ENCODE assay signal across 21 cellular contexts in genomic region chr15:41564960-41565502, GRCh38. TPM values are rescaled to one million over a fixed set of nuclear protein-coding genes. Genes with fewer than 3 reads are reported as not detected.
DNase-seq lines count a peak whose midpoint lies in the region; ATAC-seq and TF ChIP-seq lines count a peak whose summit lies in the region.
"Had no signal": no experiment of that assay in that cellular context is flagged by ENCODE, and none has a peak within 500 bp of the region (broad histone marks: within the 10 kb centered on the region; RNA-seq: fewer than 3 reads in every experiment).

No MANE protein-coding gene starts in this region.

- H3K27me3 ChIP-seq in HUES6 (ENCODE audit: control insufficient read depth, insufficient read depth, low read length), result no peaks in the 10 kb centered on the region; the same call in 1 of the 2 replicates
- peaks cover 11% of the 10 kb centered on the region for H3K27me3 ChIP-seq in iPS-18a (ENCODE audit: control insufficient read depth, insufficient read depth, low read length)
- H3K27me3 ChIP-seq in trophoblast cell (ENCODE audit: insufficient read depth, low read length), result no peaks in the 10 kb centered on the region
- H3K27me3 ChIP-seq: SJCRH30 had no signal

- H4K8ac ChIP-seq in trophoblast cell (ENCODE audit: low read depth, low read length), result no peak overlapping the region

- H3K4me1 ChIP-seq in HUES6 (ENCODE audit: control insufficient read depth, insufficient read depth, low read length) (peaks cover 90% of the 10 kb centered on the region), iPS-18a (ENCODE audit: control insufficient read depth, low read depth, low read length) (peaks cover 79% of the 10 kb centered on the region), trophoblast cell (ENCODE audit: control insufficient read depth in 1 of 2, insufficient read depth in 2 of 2, low read length in 2 of 2) (peaks cover 55 to 62% of the 10 kb centered on the region in 2 experiments)
- H3K4me1 ChIP-seq: psoas muscle had no signal

- H3K9ac ChIP-seq in HUES6 (ENCODE audit: low read length) (peak overlapping the region; percentile 55), iPS-18a (ENCODE audit: low read length) (no peak overlapping the region), trophoblast cell (ENCODE audit: low read length) (no peak overlapping the region)

- H3K9me3 Mint-ChIP-seq in WTC11, result no peaks in the 10 kb centered on the region
- H3K9me3 Mint-ChIP-seq: activated CD4-positive, alpha-beta T cell treated with anti-CD3 and anti-CD28 coated beads, Interleukin-2, amount 10 ng/mL, durations not matched to agents 24 days and 14 days; activated naive CD4-positive, alpha-beta T cell treated with anti-CD3 and anti-CD28 coated beads, Interleukin-2, amount 50 U/mL, for 24 hours; activated T-helper 1 cell treated with anti-CD3 and anti-CD28 coated beads, Interleukin-12 subunit alpha, Interleukin-12 subunit beta, Interleukin-2, Interleukin-4 antibody, amounts not matched to agents 30 ng/mL and 10 ng/mL and 1 ng/mL, durations not matched to agents 14 hours and 24 hours and 36 hours; memory B cell; natural killer cell treated with Interleukin-12 subunit alpha and Interleukin-12 subunit beta and Interleukin-15 and Interleukin-18, amount 100 ng/mL, for 72 hours; stimulated activated naive B cell treated with anti-CD40 and anti-IgM and Interleukin-4, amounts not matched to agents 10 μg/mL and 1 μg/mL and 100 μg/mL, for 72 hours had no signal

- ATAC-seq in WTC11 (no peak), HG03457 (IDR thresholded peaks at IDR 0.05; ENCODE audit: unreplicated experiment) (no peak)
- ATAC-seq: activated CD8-positive, alpha-beta memory T cell treated with anti-CD3 and anti-CD28 coated beads, Interleukin-2, amount 10 ng/mL, durations not matched to agents 7 days and 5 days; psoas muscle had no signal

- no peak overlapping the region for H2AFZ ChIP-seq in trophoblast cell (ENCODE audit: insufficient read depth, low read length, poor library complexity)

- peaks cover 13% of the 10 kb centered on the region for H3K79me2 ChIP-seq in trophoblast cell (ENCODE audit: control insufficient read depth, insufficient read depth, low read length, poor library complexity)

- no peak overlapping the region for H3K23ac ChIP-seq in trophoblast cell (ENCODE audit: low read length)

- peak overlapping the region; percentile 0 for H2BK12ac ChIP-seq in trophoblast cell (ENCODE audit: low read length)

- peaks cover 96% of the 10 kb centered on the region for H3K4me1 Mint-ChIP-seq in WTC11
- H3K4me1 Mint-ChIP-seq: activated CD4-positive, alpha-beta T cell treated with anti-CD3 and anti-CD28 coated beads, Interleukin-2, amount 10 ng/mL, durations not matched to agents 24 days and 14 days; activated CD8-positive, alpha-beta memory T cell treated with anti-CD3 and anti-CD28 coated beads, Interleukin-2, amount 10 ng/mL, durations not matched to agents 7 days and 5 days; activated naive CD4-positive, alpha-beta T cell treated with anti-CD3 and anti-CD28 coated beads, Interleukin-2, amount 50 U/mL, for 24 hours; memory B cell had no signal

- H3K36me3 ChIP-seq in HUES6 (ENCODE audit: control insufficient read depth, insufficient read depth, low read length), result peaks cover 30% of the 10 kb centered on the region
- peaks cover 7% of the 10 kb centered on the region for H3K36me3 ChIP-seq in iPS-18a (ENCODE audit: control insufficient read depth, low read depth, low read length)
- peaks cover 53 to 65% of the 10 kb centered on the region in 2 experiments for H3K36me3 ChIP-seq in trophoblast cell (ENCODE audit: control insufficient read depth in 1 of 2, insufficient read depth in 2 of 2, low read length in 2 of 2)
- H3K36me3 ChIP-seq: SJCRH30 had no signal

- H3K27ac ChIP-seq in HUES6 (ENCODE audit: low read depth, low read length), result peak overlapping the region; percentile 59; the same call in 1 of the 2 replicates
- peak overlapping the region; percentile 40 for H3K27ac ChIP-seq in iPS-18a (ENCODE audit: low read length)
- H3K27ac ChIP-seq in trophoblast cell (ENCODE audit: low read depth, low read length), result peak overlapping the region; percentile 20
- H3K27ac ChIP-seq: psoas muscle, SJCRH30 had no signal

- no peak overlapping the region for H2AK5ac ChIP-seq in trophoblast cell (ENCODE audit: low read length)

- peak overlapping the region; percentile 32 for H3K4me3 Mint-ChIP-seq in WTC11
- H3K4me3 Mint-ChIP-seq: activated CD4-positive, alpha-beta T cell treated with anti-CD3 and anti-CD28 coated beads, Interleukin-2, amount 10 ng/mL, durations not matched to agents 24 days and 14 days; activated CD8-positive, alpha-beta memory T cell treated with anti-CD3 and anti-CD28 coated beads, Interleukin-2, amount 10 ng/mL, durations not matched to agents 7 days and 5 days; activated naive CD4-positive, alpha-beta T cell treated with anti-CD3 and anti-CD28 coated beads, Interleukin-2, amount 50 U/mL, for 24 hours; activated T-helper 1 cell treated with anti-CD3 and anti-CD28 coated beads, Interleukin-12 subunit alpha, Interleukin-12 subunit beta, Interleukin-2, Interleukin-4 antibody, amounts not matched to agents 30 ng/mL and 10 ng/mL and 1 ng/mL, durations not matched to agents 14 hours and 24 hours and 36 hours; CD14-positive monocyte; memory B cell; natural killer cell treated with Interleukin-12 subunit alpha and Interleukin-12 subunit beta and Interleukin-15 and Interleukin-18, amount 100 ng/mL, for 72 hours; stimulated activated naive B cell treated with anti-CD40 and anti-IgM and Interleukin-4, amounts not matched to agents 10 μg/mL and 1 μg/mL and 100 μg/mL, for 72 hours had no signal

- H3K18ac ChIP-seq in trophoblast cell (ENCODE audit: low read length), result peak overlapping the region; percentile 47

- H4K12ac ChIP-seq in trophoblast cell (ENCODE audit: low read depth, low read length), result no peak overlapping the region

- H2BK5ac ChIP-seq in trophoblast cell (ENCODE audit: low read depth, low read length, poor library complexity), result peak overlapping the region; percentile 2

- peak overlapping the region; percentile 12 for H3K14ac ChIP-seq in trophoblast cell (ENCODE audit: low read length)

- H4K91ac ChIP-seq in trophoblast cell (ENCODE audit: low read depth, low read length), result peak overlapping the region; percentile 12

- no peak overlapping the region for H2BK120ac ChIP-seq in trophoblast cell (ENCODE audit: insufficient read depth, low read length, poor library complexity)

- H3K27me3 Mint-ChIP-seq in WTC11 (ENCODE audit: low read depth), result no peaks in the 10 kb centered on the region

- H3K36me3 Mint-ChIP-seq in WTC11, result peaks cover 17% of the 10 kb centered on the region
- H3K36me3 Mint-ChIP-seq: activated CD8-positive, alpha-beta memory T cell treated with anti-CD3 and anti-CD28 coated beads, Interleukin-2, amount 10 ng/mL, durations not matched to agents 7 days and 5 days; activated naive CD4-positive, alpha-beta T cell treated with anti-CD3 and anti-CD28 coated beads, Interleukin-2, amount 50 U/mL, for 24 hours; memory B cell; natural killer cell treated with Interleukin-12 subunit alpha and Interleukin-12 subunit beta and Interleukin-15 and Interleukin-18, amount 100 ng/mL, for 72 hours; stimulated activated naive B cell treated with anti-CD40 and anti-IgM and Interleukin-4, amounts not matched to agents 10 μg/mL and 1 μg/mL and 100 μg/mL, for 72 hours had no signal

- H3K9me3 ChIP-seq in HUES6 (ENCODE audit: control insufficient read depth, insufficient read depth, low read depth, low read length) (no peaks in the 10 kb centered on the region), iPS-18a (ENCODE audit: control insufficient read depth, low read depth, low read length) (no peaks in the 10 kb centered on the region), trophoblast cell (ENCODE audit: insufficient read depth, low read depth, low read length) (no peaks in the 10 kb centered on the region)
- H3K9me3 ChIP-seq: psoas muscle, SJCRH30 had no signal

- WGBS in trophoblast cell (ENCODE audit: extremely low coverage, insufficient coverage, insufficient read length), result no CpG with 5 or more reads among the region's 8 CpGs

- TF ChIP-seq CTCF in WTC11 (IDR thresholded peaks at IDR 0.05), result no peak

- peaks cover 32% of the 10 kb centered on the region for H3K79me1 ChIP-seq in trophoblast cell (ENCODE audit: low read length)

- DNase-seq in WTC11 (ENCODE audit: low spot score) (no peak), trophoblast cell (no peak), mucosa of gallbladder (ENCODE audit: low spot score) (no peak), DMS53 treated with DMSO at 0.1 percent for 48 hours (lab: John Stamatoyannopoulos, UW; ENCODE audit: unreplicated experiment) (no peak), kidney tubule cell (ENCODE audit: low spot score) (no peak)
- DNase-seq: activated CD4-positive, alpha-beta T cell treated with anti-CD3 and anti-CD28 coated beads, Interleukin-2, amount 10 ng/mL, durations not matched to agents 24 days and 14 days; activated CD8-positive, alpha-beta memory T cell treated with anti-CD3 and anti-CD28 coated beads, Interleukin-2, amount 10 ng/mL, durations not matched to agents 7 days and 5 days; GDM1; NCI-H1105 treated with DMSO at 0.1 percent for 48 hours; psoas muscle; stimulated activated naive B cell treated with anti-CD40 and anti-IgM and Interleukin-4, amounts not matched to agents 10 μg/mL and 1 μg/mL and 100 μg/mL, for 72 hours; T-helper 1 cell had no signal

- peak overlapping the region; percentile 25; the same call in 1 of the 2 replicates for H3K4me3 ChIP-seq in HUES6 (ENCODE audit: low read depth, low read length)
- H3K4me3 ChIP-seq in iPS-18a (ENCODE audit: low read length), result peak overlapping the region; percentile 5
- H3K4me3 ChIP-seq in trophoblast cell (ENCODE audit: low read depth, low read length), result no peak overlapping the region
- H3K4me3 ChIP-seq: psoas muscle, SJCRH30 had no signal

- H3K4me2 ChIP-seq in trophoblast cell (ENCODE audit: low read length), result peak overlapping the region; percentile 9

- CTCF ChIA-PET in WTC11 (lab: Charles Lee), result interaction anchor here (0.7 to 5.2 kb wide), 4 partner anchors 16 to 405 kb away, joined by 3 to 121 read pairs (median 28); partner anchors contain the start of gene RPAP1

- H3K27ac Mint-ChIP-seq in WTC11, result peak overlapping the region; percentile 96
- H3K27ac Mint-ChIP-seq: activated CD4-positive, alpha-beta T cell treated with anti-CD3 and anti-CD28 coated beads, Interleukin-2, amount 10 ng/mL, durations not matched to agents 24 days and 14 days; activated CD8-positive, alpha-beta memory T cell treated with anti-CD3 and anti-CD28 coated beads, Interleukin-2, amount 10 ng/mL, durations not matched to agents 7 days and 5 days; activated naive CD4-positive, alpha-beta T cell treated with anti-CD3 and anti-CD28 coated beads, Interleukin-2, amount 50 U/mL, for 24 hours; activated T-helper 1 cell treated with anti-CD3 and anti-CD28 coated beads, Interleukin-12 subunit alpha, Interleukin-12 subunit beta, Interleukin-2, Interleukin-4 antibody, amounts not matched to agents 30 ng/mL and 10 ng/mL and 1 ng/mL, durations not matched to agents 14 hours and 24 hours and 36 hours; CD14-positive monocyte; memory B cell; natural killer cell treated with Interleukin-12 subunit alpha and Interleukin-12 subunit beta and Interleukin-15 and Interleukin-18, amount 100 ng/mL, for 72 hours; stimulated activated naive B cell treated with anti-CD40 and anti-IgM and Interleukin-4, amounts not matched to agents 10 μg/mL and 1 μg/mL and 100 μg/mL, for 72 hours had no signal

- POLR2A ChIA-PET in WTC11 (lab: Charles Lee), result interaction anchor here (2.0 kb wide), 1 partner anchor 21 kb away, joined by 6 read pairs; no protein-coding TSS in a partner anchor

- H3K4ac ChIP-seq in trophoblast cell (ENCODE audit: low read depth, low read length), result no peak overlapping the region

RNA-seq across cellular contexts. Expression of gene TYRO3, which starts 6.0 kb away (rescaled TPM):
- total RNA-seq in WTC11 (2021) (87.9 to 98.0 TPM (median 89.6 TPM) in 3 replicates), mucosa of gallbladder (9.1 TPM)
- 174 and 187 TPM in 2 replicates for polyA plus RNA-seq in trophoblast cell (2013)

RNA-seq across cellular contexts. Expression of gene RPAP1, which starts 21.0 kb away (rescaled TPM):
- total RNA-seq in WTC11 (2021) (102 to 123 TPM (median 103 TPM) in 3 replicates), mucosa of gallbladder (38.7 TPM)
- polyA plus RNA-seq in trophoblast cell (2013), result 27.4 and 28.9 TPM in 2 replicates

RNA-seq across cellular contexts. Expression of gene LTK, which starts 51.4 kb away (rescaled TPM):
- total RNA-seq in WTC11 (2021) (0.27 to 0.66 TPM (median 0.53 TPM) in 3 replicates), mucosa of gallbladder (2.5 TPM)
- 0.39 and 0.47 TPM in 2 replicates for polyA plus RNA-seq in trophoblast cell (2013)
- total RNA-seq: activated CD4-positive, alpha-beta T cell treated with anti-CD3 and anti-CD28 coated beads, Interleukin-2, amount 10 ng/mL, durations not matched to agents 24 days and 14 days had no signal
- polyA plus RNA-seq: CD14-positive monocyte had no signal
